2 cellular contexts compared by ENCODE assay signal in the genomic region with DNA sequence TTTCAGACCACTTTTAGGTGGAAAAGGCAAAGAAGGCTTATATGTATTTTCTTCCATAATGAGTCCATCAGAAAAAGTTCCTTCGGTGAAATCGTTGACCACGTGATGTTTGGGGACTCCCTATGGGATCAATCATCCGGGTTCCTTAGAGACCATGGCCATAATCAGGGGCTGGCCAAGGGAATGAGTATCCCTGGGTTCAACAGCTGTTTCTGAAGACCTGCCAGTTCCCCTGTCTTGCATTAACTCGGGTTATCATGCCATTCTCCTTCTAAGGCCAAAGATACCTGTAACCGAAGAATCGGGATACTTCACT.
TF ChIP-seq lines count a peak whose summit lies in the region.

No MANE protein-coding gene starts in this region.

TF ChIP-seq in HepG2, 621 proteins besides CTCF, POLR2A, EP300 and RAD21:
- TF ChIP-seq, protein P1, sequence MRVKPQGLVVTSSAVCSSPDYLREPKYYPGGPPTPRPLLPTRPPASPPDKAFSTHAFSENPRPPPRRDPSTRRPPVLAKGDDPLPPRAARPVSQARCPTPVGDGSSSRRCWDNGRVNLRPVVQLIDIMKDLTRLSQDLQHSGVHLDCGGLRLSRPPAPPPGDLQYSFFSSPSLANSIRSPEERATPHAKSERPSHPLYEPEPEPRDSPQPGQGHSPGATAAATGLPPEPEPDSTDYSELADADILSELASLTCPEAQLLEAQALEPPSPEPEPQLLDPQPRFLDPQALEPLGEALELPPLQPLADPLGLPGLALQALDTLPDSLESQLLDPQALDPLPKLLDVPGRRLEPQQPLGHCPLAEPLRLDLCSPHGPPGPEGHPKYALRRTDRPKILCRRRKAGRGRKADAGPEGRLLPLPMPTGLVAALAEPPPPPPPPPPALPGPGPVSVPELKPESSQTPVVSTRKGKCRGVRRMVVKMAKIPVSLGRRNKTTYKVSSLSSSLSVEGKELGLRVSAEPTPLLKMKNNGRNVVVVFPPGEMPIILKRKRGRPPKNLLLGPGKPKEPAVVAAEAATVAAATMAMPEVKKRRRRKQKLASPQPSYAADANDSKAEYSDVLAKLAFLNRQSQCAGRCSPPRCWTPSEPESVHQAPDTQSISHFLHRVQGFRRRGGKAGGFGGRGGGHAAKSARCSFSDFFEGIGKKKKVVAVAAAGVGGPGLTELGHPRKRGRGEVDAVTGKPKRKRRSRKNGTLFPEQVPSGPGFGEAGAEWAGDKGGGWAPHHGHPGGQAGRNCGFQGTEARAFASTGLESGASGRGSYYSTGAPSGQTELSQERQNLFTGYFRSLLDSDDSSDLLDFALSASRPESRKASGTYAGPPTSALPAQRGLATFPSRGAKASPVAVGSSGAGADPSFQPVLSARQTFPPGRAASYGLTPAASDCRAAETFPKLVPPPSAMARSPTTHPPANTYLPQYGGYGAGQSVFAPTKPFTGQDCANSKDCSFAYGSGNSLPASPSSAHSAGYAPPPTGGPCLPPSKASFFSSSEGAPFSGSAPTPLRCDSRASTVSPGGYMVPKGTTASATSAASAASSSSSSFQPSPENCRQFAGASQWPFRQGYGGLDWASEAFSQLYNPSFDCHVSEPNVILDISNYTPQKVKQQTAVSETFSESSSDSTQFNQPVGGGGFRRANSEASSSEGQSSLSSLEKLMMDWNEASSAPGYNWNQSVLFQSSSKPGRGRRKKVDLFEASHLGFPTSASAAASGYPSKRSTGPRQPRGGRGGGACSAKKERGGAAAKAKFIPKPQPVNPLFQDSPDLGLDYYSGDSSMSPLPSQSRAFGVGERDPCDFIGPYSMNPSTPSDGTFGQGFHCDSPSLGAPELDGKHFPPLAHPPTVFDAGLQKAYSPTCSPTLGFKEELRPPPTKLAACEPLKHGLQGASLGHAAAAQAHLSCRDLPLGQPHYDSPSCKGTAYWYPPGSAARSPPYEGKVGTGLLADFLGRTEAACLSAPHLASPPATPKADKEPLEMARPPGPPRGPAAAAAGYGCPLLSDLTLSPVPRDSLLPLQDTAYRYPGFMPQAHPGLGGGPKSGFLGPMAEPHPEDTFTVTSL (CRISPR knock-in tag; IDR thresholded peaks at IDR 0.05; ENCODE audit: borderline replicate concordance), result no peak
- TF ChIP-seq KDM1A (CRISPR knock-in tag; IDR thresholded peaks at IDR 0.05) (no peak), ZNF891 (CRISPR knock-in tag; IDR thresholded peaks at IDR 0.05) (no peak), ZNF501 (CRISPR knock-in tag; IDR thresholded peaks at IDR 0.05) (no peak), ZKSCAN8 (CRISPR knock-in tag; IDR thresholded peaks at IDR 0.05; ENCODE audit: borderline replicate concordance) (no peak), CBX1 (IDR thresholded peaks at IDR 0.05; ENCODE audit: low read depth) (no peak), FOXO1 (CRISPR knock-in tag; IDR thresholded peaks at IDR 0.05) (no peak), TRIM24 (CRISPR knock-in tag; IDR thresholded peaks at IDR 0.05) (no peak), BORCS8-MEF2B (CRISPR knock-in tag; IDR thresholded peaks at IDR 0.05) (no peak), ZNF83 (CRISPR knock-in tag; IDR thresholded peaks at IDR 0.05; ENCODE audit: borderline replicate concordance) (no peak)
- TF ChIP-seq, protein P2, sequence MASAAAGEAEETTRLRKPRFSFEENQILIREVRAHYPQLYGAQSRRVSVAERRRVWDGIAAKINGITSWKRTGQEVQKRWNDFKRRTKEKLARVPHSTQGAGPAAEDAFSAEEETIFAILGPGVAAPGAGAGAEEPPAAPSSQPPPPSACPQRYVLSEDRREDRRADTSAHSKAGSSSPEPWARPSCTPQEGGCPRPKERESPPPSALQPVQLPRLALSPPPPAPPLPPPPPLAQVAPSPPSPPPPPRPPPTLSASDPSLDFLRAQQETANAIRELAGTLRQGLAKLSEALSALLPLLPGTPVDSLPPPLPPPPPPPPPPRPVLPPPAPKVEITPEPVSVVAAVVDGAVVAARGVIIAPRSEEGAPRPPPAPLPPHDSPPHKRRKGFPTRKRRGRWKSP (CRISPR knock-in tag; IDR thresholded peaks at IDR 0.05), result no peak

TF ChIP-seq in K562, 482 proteins besides CTCF, POLR2A, EP300 and RAD21:
- TF ChIP-seq ZNF696 (CRISPR knock-in tag; conservative IDR thresholded peaks at IDR 0.05) (no peak), RAD51 (IDR thresholded peaks at IDR 0.05; ENCODE audit: borderline replicate concordance, low read depth) (peak; percentile 52; the same call in 1 of the 2 replicates), NCOR1 (IDR thresholded peaks at IDR 0.05) (no peak), FOXK2 (conservative IDR thresholded peaks at IDR 0.05 in 1 of 2, IDR thresholded peaks at IDR 0.05 in 1 of 2; ENCODE audit: low read depth in 2 of 2) (no peak), ESRRA (IDR thresholded peaks at IDR 0.05; ENCODE audit: borderline replicate concordance, low read depth) (no peak), JUN (IDR thresholded peaks at IDR 0.05; ENCODE audit: borderline replicate concordance, low read depth, low read length) (no peak), JUN (CRISPR knock-in tag; IDR thresholded peaks at IDR 0.05; ENCODE audit: borderline replicate concordance) (no peak)
- TF ChIP-seq, protein P3, sequence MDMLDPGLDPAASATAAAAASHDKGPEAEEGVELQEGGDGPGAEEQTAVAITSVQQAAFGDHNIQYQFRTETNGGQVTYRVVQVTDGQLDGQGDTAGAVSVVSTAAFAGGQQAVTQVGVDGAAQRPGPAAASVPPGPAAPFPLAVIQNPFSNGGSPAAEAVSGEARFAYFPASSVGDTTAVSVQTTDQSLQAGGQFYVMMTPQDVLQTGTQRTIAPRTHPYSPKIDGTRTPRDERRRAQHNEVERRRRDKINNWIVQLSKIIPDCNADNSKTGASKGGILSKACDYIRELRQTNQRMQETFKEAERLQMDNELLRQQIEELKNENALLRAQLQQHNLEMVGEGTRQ (CRISPR knock-in tag; IDR thresholded peaks at IDR 0.05), result 0 out of 2 replicates have a peak, but pooled peaks have one; percentile 32
TF ChIP-seq in K562: peak in this region for 2.
